ENCODE assay signal across 15 cellular contexts in the genomic region with DNA sequence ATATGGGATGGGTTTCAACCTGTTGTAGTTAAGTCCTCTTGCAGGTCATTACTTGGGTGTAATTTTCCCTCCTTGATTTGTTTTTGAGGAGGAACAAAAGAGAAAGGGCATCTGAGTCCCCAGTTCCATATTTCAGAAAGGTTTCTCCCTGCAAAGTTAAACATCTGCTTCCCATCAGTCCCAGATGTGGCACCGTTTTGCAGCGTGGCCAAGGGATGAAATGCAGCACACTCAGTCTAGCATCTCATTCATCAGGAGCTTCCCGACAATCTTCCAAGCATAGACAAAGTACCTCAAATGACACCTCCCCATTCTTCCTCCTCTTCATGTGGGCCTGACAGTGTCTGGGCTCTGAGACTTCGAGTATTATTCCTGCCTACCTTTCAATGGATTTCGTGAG.
DNase-seq lines count a peak whose midpoint lies in the region; ATAC-seq, FAIRE-seq and TF ChIP-seq lines count a peak whose summit lies in the region.
"Had no signal": no experiment of that assay in that cellular context is flagged by ENCODE, and none has a peak within 500 bp of the region (broad histone marks: within the 10 kb centered on the region; RNA-seq: fewer than 3 reads in every experiment).

No MANE protein-coding gene starts in this region.

- no peak overlapping the region for H3K4me2 ChIP-seq in A549
- H3K4me2 ChIP-seq in GM23248 (ENCODE audit: unreplicated experiment): no peak overlapping the region
- H3K4me2 ChIP-seq: GM23338 had no signal

- H3K4me1 ChIP-seq in A549 (no peaks in the 10 kb centered on the region), GM23248 (ENCODE audit: insufficient read depth) (peaks cover 8% of the 10 kb centered on the region; the same call in 1 of the 2 replicates)

- H3K27ac ChIP-seq in A549 (no peak overlapping the region), GM23248 (no peak overlapping the region)
- H3K27ac ChIP-seq: 22Rv1, HL-60 had no signal

- no peak for TF ChIP-seq EP300 in A549 (IDR thresholded peaks at IDR 0.05)

- in situ Hi-C loops in GM23248 (cut with MboI): loop anchor here (25.0 kb wide), 1 partner anchor 780 kb away; no protein-coding TSS in a partner anchor

- H4K20me1 ChIP-seq in GM23248 (ENCODE audit: insufficient read depth): no peaks in the 10 kb centered on the region

- ATAC-seq in A549 (no peak), SK-N-SH treated with all-trans-retinoic acid at 6 μM for 48 hours (0 out of 3 replicates have a peak, but pooled peaks have one; percentile 24), HG02798 (IDR thresholded peaks at IDR 0.05; ENCODE audit: poor library complexity, unreplicated experiment) (no peak), GM19452 (IDR thresholded peaks at IDR 0.05; ENCODE audit: unreplicated experiment) (no peak)
- ATAC-seq: CD8-positive, alpha-beta T cell; GM23338 had no signal

- no peak for TF ChIP-seq CTCF in A549 (IDR thresholded peaks at IDR 0.05)

- H3K9me3 ChIP-seq in A549: no peaks in the 10 kb centered on the region
- no peaks in the 10 kb centered on the region for H3K9me3 ChIP-seq in GM23248 (ENCODE audit: low read depth)

- 36% methylated on average over 5 of the region's 5 CpGs for WGBS in A549 (ENCODE audit: missing lambda C conversion rate)
- WGBS in GM23248 (ENCODE audit: low coverage in 1 of 2, low lambda C conversion rate in 2 of 2, missing lambda C conversion rate in 2 of 2), 2 experiments: 26 to 37% methylated on average over 5 of the region's 5 CpGs

- POLR2A ChIA-PET in A549 (lab: Yijun Ruan, JAX): no interaction called here

- no peaks in the 10 kb centered on the region for H3K27me3 ChIP-seq in GM23248 (replicated peaks; ENCODE audit: insufficient read depth)

- H3K4me3 ChIP-seq in A549: no peak overlapping the region
- H3K4me3 ChIP-seq in GM23248: no peak overlapping the region
- H3K4me3 ChIP-seq: GM23338 had no signal

- H3K79me2 ChIP-seq in GM23248 (ENCODE audit: insufficient read depth): no peaks in the 10 kb centered on the region

- TF ChIP-seq RAD21 in A549 (conservative IDR thresholded peaks at IDR 0.05 in 1 of 2, IDR thresholded peaks at IDR 0.05 in 1 of 2): no peak

- DNase-seq in A549 (ENCODE audit: low read depth in 1 of 2, low spot score in 1 of 2): no peak
- peak; percentile 10 for DNase-seq in GM23248
- peak; percentile 11 for DNase-seq in fibroblast of peridontal ligament (ENCODE audit: extremely low read depth)
- DNase-seq in NCI-H2196 treated with DMSO at 0.1 percent for 48 hours (lab: John Stamatoyannopoulos, UW; ENCODE audit: unreplicated experiment): no peak
- DNase-seq: CD8-positive, alpha-beta T cell; COR-L47; GF-D8; H7 had no signal

- H2AFZ ChIP-seq in GM23248: no peak overlapping the region
- H2AFZ ChIP-seq: GM23338 had no signal

- no peak overlapping the region for H3K9ac ChIP-seq in GM23248

- CTCF ChIA-PET in A549 (lab: Yijun Ruan, JAX): interaction anchor here (0.6 to 0.7 kb wide), 2 partner anchors 10 to 26 kb away, joined by 4 to 6 read pairs; no protein-coding TSS in a partner anchor

- H3F3A ChIP-seq in GM23248 (ENCODE audit: insufficient read depth): no peaks in the 10 kb centered on the region

- no peak for TF ChIP-seq POLR2A in A549 (IDR thresholded peaks at IDR 0.05; ENCODE audit: low read length)

- FAIRE-seq in A549 (lab: Jason Lieb, UNC): peak; percentile 28
- FAIRE-seq: D721Med had no signal

- no peaks in the 10 kb centered on the region for H3K9me2 ChIP-seq in GM23248 (ENCODE audit: insufficient read depth)

- H3K36me3 ChIP-seq in GM23248 (ENCODE audit: low read depth): no peaks in the 10 kb centered on the region

TF ChIP-seq in A549, 52 proteins besides CTCF, POLR2A, EP300 and RAD21:
- TF ChIP-seq, protein P1, sequence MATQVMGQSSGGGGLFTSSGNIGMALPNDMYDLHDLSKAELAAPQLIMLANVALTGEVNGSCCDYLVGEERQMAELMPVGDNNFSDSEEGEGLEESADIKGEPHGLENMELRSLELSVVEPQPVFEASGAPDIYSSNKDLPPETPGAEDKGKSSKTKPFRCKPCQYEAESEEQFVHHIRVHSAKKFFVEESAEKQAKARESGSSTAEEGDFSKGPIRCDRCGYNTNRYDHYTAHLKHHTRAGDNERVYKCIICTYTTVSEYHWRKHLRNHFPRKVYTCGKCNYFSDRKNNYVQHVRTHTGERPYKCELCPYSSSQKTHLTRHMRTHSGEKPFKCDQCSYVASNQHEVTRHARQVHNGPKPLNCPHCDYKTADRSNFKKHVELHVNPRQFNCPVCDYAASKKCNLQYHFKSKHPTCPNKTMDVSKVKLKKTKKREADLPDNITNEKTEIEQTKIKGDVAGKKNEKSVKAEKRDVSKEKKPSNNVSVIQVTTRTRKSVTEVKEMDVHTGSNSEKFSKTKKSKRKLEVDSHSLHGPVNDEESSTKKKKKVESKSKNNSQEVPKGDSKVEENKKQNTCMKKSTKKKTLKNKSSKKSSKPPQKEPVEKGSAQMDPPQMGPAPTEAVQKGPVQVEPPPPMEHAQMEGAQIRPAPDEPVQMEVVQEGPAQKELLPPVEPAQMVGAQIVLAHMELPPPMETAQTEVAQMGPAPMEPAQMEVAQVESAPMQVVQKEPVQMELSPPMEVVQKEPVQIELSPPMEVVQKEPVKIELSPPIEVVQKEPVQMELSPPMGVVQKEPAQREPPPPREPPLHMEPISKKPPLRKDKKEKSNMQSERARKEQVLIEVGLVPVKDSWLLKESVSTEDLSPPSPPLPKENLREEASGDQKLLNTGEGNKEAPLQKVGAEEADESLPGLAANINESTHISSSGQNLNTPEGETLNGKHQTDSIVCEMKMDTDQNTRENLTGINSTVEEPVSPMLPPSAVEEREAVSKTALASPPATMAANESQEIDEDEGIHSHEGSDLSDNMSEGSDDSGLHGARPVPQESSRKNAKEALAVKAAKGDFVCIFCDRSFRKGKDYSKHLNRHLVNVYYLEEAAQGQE (IDR thresholded peaks at IDR 0.05): no peak
- TF ChIP-seq, protein P2, sequence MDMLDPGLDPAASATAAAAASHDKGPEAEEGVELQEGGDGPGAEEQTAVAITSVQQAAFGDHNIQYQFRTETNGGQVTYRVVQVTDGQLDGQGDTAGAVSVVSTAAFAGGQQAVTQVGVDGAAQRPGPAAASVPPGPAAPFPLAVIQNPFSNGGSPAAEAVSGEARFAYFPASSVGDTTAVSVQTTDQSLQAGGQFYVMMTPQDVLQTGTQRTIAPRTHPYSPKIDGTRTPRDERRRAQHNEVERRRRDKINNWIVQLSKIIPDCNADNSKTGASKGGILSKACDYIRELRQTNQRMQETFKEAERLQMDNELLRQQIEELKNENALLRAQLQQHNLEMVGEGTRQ (IDR thresholded peaks at IDR 0.05): no peak
- TF ChIP-seq, protein P3, sequence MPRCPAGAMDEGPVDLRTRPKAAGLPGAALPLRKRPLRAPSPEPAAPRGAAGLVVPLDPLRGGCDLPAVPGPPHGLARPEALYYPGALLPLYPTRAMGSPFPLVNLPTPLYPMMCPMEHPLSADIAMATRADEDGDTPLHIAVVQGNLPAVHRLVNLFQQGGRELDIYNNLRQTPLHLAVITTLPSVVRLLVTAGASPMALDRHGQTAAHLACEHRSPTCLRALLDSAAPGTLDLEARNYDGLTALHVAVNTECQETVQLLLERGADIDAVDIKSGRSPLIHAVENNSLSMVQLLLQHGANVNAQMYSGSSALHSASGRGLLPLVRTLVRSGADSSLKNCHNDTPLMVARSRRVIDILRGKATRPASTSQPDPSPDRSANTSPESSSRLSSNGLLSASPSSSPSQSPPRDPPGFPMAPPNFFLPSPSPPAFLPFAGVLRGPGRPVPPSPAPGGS (IDR thresholded peaks at IDR 0.05): no peak
- TF ChIP-seq ZC3H11A (IDR thresholded peaks at IDR 0.05): no peak

TF ChIP-seq in SK-N-SH treated with all-trans-retinoic acid at 6 μM for 48 hours, 23 proteins besides CTCF, POLR2A, EP300 and RAD21:
- peak; percentile 30; the same call in 1 of the 2 replicates for TF ChIP-seq TCF4 (CRISPR knock-in tag; IDR thresholded peaks at IDR 0.05; ENCODE audit: borderline replicate concordance)
- TF ChIP-seq ZNF565 (CRISPR knock-in tag; conservative IDR thresholded peaks at IDR 0.05; ENCODE audit: low read depth): no peak

Comparison
In these comparisons a context has a peak if more than half of its experiments do, and no peak if none do; other contexts are left out.
1. DNase-seq: peak in GM23248 (single experiment) and fibroblast of peridontal ligament (single experiment); none in A549 (0 of 2) and NCI-H2196 treated with DMSO at 0.1 percent for 48 hours (single experiment).